23 cellular contexts compared by ENCODE assay signal in genomic region chr20:1163105-1163504, GRCh38. TPM values are rescaled to one million over a fixed set of nuclear protein-coding genes. Genes with fewer than 3 reads are reported as not detected.
"Had no signal": no experiment of that assay in that cellular context is flagged by ENCODE, and none has a peak within 500 bp of the region (broad histone marks: within the 10 kb centered on the region; RNA-seq: fewer than 3 reads in every experiment).

No MANE protein-coding gene starts in this region.

- H2AFZ ChIP-seq: parathyroid adenoma had no signal

- H3K4me3 ChIP-seq: cardiac muscle cell, left lung, sigmoid colon, spleen, upper lobe of right lung had no signal

- H3K27me3 Mint-ChIP-seq: activated naive CD8-positive, alpha-beta T cell; effector memory CD8-positive, alpha-beta T cell; naive thymus-derived CD4-positive, alpha-beta T cell; stimulated activated memory B cell treated with anti-CD40 and anti-IgM and Interleukin-4, amounts not matched to agents 10 μg/mL and 1 μg/mL and 100 μg/mL, for 72 hours had no signal

- H3K4me3 Mint-ChIP-seq: activated naive CD8-positive, alpha-beta T cell; activated T-cell treated with anti-CD3 and anti-CD28 coated beads, Interleukin-2, amount 50 U/mL, for 72 hours; effector memory CD8-positive, alpha-beta T cell; naive thymus-derived CD4-positive, alpha-beta T cell; stimulated activated memory B cell treated with anti-CD40 and anti-IgM and Interleukin-4, amounts not matched to agents 10 μg/mL and 1 μg/mL and 100 μg/mL, for 72 hours had no signal

- FAIRE-seq: kidney had no signal

- H3K9ac ChIP-seq: parathyroid adenoma had no signal

- H3K27ac ChIP-seq: cardiac muscle cell, foreskin keratinocyte, left lung, parathyroid adenoma, sigmoid colon, spleen, upper lobe of right lung had no signal

- H3K27ac Mint-ChIP-seq: activated naive CD8-positive, alpha-beta T cell; activated T-cell treated with anti-CD3 and anti-CD28 coated beads, Interleukin-2, amount 50 U/mL, for 72 hours; effector memory CD8-positive, alpha-beta T cell; naive thymus-derived CD4-positive, alpha-beta T cell; stimulated activated memory B cell treated with anti-CD40 and anti-IgM and Interleukin-4, amounts not matched to agents 10 μg/mL and 1 μg/mL and 100 μg/mL, for 72 hours had no signal

- ATAC-seq: activated T-cell treated with anti-CD3 and anti-CD28 coated beads, Interleukin-2, amount 50 U/mL, for 72 hours; effector memory CD8-positive, alpha-beta T cell; foreskin keratinocyte; left lung; naive thymus-derived CD4-positive, alpha-beta T cell; stimulated activated memory B cell treated with anti-CD40 and anti-IgM and Interleukin-4, amounts not matched to agents 10 μg/mL and 1 μg/mL and 100 μg/mL, for 72 hours; upper lobe of right lung had no signal

- DNase-seq: activated CD4-positive, alpha-beta T cell treated with anti-CD3 and anti-CD28 coated beads for 48 hours; activated CD4-positive, CD25-positive, alpha-beta regulatory T cell; activated T-cell treated with anti-CD3 and anti-CD28 coated beads, Interleukin-2, amount 50 U/mL, for 72 hours; dermis blood vessel endothelial cell; effector memory CD8-positive, alpha-beta T cell; foreskin keratinocyte; glutamatergic neuron; kidney; left lung; naive thymus-derived CD4-positive, alpha-beta T cell; sigmoid colon; spleen; stimulated activated CD4-positive, alpha-beta T cell treated with anti-CD3 and anti-CD28 coated beads, Interleukin-4, amount 100 ng/mL, for 4 hours; T-helper 1 cell; T-helper 9 cell; upper lobe of right lung had no signal

- H3K9me3 ChIP-seq: left lung, sigmoid colon, spleen, upper lobe of right lung had no signal

- H3K27me3 ChIP-seq: cardiac muscle cell, foreskin keratinocyte, left lung, sigmoid colon, spleen, upper lobe of right lung had no signal

- H3K4me1 ChIP-seq: foreskin keratinocyte, left lung, parathyroid adenoma, sigmoid colon, spleen, upper lobe of right lung had no signal

- H3K9me3 Mint-ChIP-seq: activated T-cell treated with anti-CD3 and anti-CD28 coated beads, Interleukin-2, amount 50 U/mL, for 72 hours; effector memory CD8-positive, alpha-beta T cell; naive thymus-derived CD4-positive, alpha-beta T cell; stimulated activated memory B cell treated with anti-CD40 and anti-IgM and Interleukin-4, amounts not matched to agents 10 μg/mL and 1 μg/mL and 100 μg/mL, for 72 hours had no signal

RNA-seq across cellular contexts. Expression of gene TMEM74B, which starts 21.7 kb away (rescaled TPM):
- total RNA-seq: fibroblast of lung, mononuclear cell had no signal
- polyA plus RNA-seq: fibroblast of lung had no signal

RNA-seq across cellular contexts. Expression of gene C20orf202, which starts 40.1 kb away (rescaled TPM):
- total RNA-seq: chondrocyte, dermis blood vessel endothelial cell, foreskin keratinocyte, mononuclear cell, sigmoid colon had no signal
- polyA plus RNA-seq: fibroblast of lung, foreskin keratinocyte had no signal
